18 cellular contexts compared by ENCODE assay signal in the genomic region with DNA sequence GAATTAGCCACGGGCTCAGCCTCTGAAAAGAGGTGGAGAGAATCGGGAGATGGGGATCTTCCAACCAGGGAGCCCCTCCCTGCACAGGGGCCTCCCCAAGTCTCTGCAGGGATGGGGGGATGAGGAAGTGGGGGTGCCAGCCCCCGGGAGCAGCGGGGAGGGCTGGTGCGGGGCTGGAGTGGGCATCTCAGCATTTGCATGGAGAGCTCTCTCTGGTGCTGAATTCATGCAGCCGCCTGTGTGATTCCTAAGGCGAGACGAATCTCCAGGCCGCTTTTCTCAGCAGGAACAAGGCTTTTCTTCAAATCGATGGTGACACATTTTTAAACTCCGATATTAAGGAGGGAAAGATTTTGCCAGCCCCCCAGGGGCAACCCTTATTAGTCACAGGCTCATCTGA. TPM values are rescaled to one million over a fixed set of nuclear protein-coding genes. Genes with fewer than 3 reads are reported as not detected.
DNase-seq lines count a peak whose midpoint lies in the region; ATAC-seq and TF ChIP-seq lines count a peak whose summit lies in the region.
"Had no signal": no experiment of that assay in that cellular context is flagged by ENCODE, and none has a peak within 500 bp of the region (broad histone marks: within the 10 kb centered on the region; RNA-seq: fewer than 3 reads in every experiment).

No MANE protein-coding gene starts in this region.

- H3K9me3 ChIP-seq in RWPE2 (ENCODE audit: severe bottlenecking) (no peaks in the 10 kb centered on the region), body of pancreas (no peaks in the 10 kb centered on the region)

- TF ChIP-seq CTCF in RWPE2 (IDR thresholded peaks at IDR 0.05; ENCODE audit: poor library complexity, severe bottlenecking) (no peak), mesothelial cell of epicardium (IDR thresholded peaks at IDR 0.05; ENCODE audit: unreplicated experiment) (no peak), body of pancreas (IDR thresholded peaks at IDR 0.05) (no peak)

- H3K4me1 ChIP-seq in RWPE2 (ENCODE audit: insufficient read depth, poor library complexity, severe bottlenecking) = no peaks in the 10 kb centered on the region
- peaks cover 10% of the 10 kb centered on the region for H3K4me1 ChIP-seq in body of pancreas

- ATAC-seq in RWPE2 (ENCODE audit: low read depth) (no peak), GM21723 (IDR thresholded peaks at IDR 0.05; ENCODE audit: unreplicated experiment) (no peak), HG02759 (IDR thresholded peaks at IDR 0.05; ENCODE audit: unreplicated experiment) (no peak), body of pancreas (no peak)

- no peak for TF ChIP-seq POLR2A in body of pancreas (IDR thresholded peaks at IDR 0.05)

- H3K36me3 ChIP-seq in H7 (replicated peaks; ENCODE audit: control insufficient read depth, insufficient read depth, low read length) (no peaks in the 10 kb centered on the region), RWPE2 (ENCODE audit: low read depth) (no peaks in the 10 kb centered on the region), body of pancreas (replicated peaks in 1 of 2; ENCODE audit: insufficient read depth in 1 of 2, low read depth in 2 of 2) (no peaks in the 10 kb centered on the region)

- peak; percentile 82 for DNase-seq in H7
- DNase-seq in RWPE2 (ENCODE audit: low spot score) = peak; percentile 39
- DNase-seq in left kidney (ENCODE audit: low read depth, low spot score) = peak; percentile 51
- DNase-seq in mesothelial cell of epicardium (ENCODE audit: low spot score in 2 of 2, unreplicated experiment in 2 of 2) = no peak
- no peak for DNase-seq in body of pancreas
- DNase-seq: AML-193; CD4-positive, alpha-beta memory T cell; DMS153; DMS79; GDM1; HCEC 1CT; HFFc6; IMR-90; KBM-7 had no signal

- 85% methylated on average over 6 to 11 of the region's 11 CpGs for WGBS in body of pancreas, 2 donors

- peak overlapping the region; percentile 73 for H3K27ac Mint-ChIP-seq in dendritic cell treated with granulocyte-macrophage colony-stimulating factor and Interleukin-4, amounts not matched to agents 40 ng/mL and 50 ng/mL, for 4 days
- no peak overlapping the region for H3K27ac Mint-ChIP-seq in mesothelial cell of epicardium
- H3K27ac Mint-ChIP-seq: HFFc6 had no signal

- no peak overlapping the region for H3K4me3 ChIP-seq in H7 (ENCODE audit: insufficient read depth, low read depth, low read length)
- H3K4me3 ChIP-seq in RWPE2 (ENCODE audit: severe bottlenecking) = no peak overlapping the region
- no peak overlapping the region for H3K4me3 ChIP-seq in body of pancreas

- no peaks in the 10 kb centered on the region for H3K9me3 Mint-ChIP-seq in dendritic cell treated with granulocyte-macrophage colony-stimulating factor and Interleukin-4, amounts not matched to agents 40 ng/mL and 50 ng/mL, for 4 days
- H3K9me3 Mint-ChIP-seq in mesothelial cell of epicardium = no peaks in the 10 kb centered on the region
- H3K9me3 Mint-ChIP-seq: CD4-positive, alpha-beta memory T cell; HFFc6 had no signal

- intact Hi-C loops in dendritic cell treated with granulocyte-macrophage colony-stimulating factor and Interleukin-4, amounts not matched to agents 40 ng/mL and 50 ng/mL, for 4 days (cut with micrococcal nuclease) = no loop called here
- intact Hi-C loops in body of pancreas (cut with DNase I) = no loop called here

- peaks cover 36% of the 10 kb centered on the region for H3K4me1 Mint-ChIP-seq in dendritic cell treated with granulocyte-macrophage colony-stimulating factor and Interleukin-4, amounts not matched to agents 40 ng/mL and 50 ng/mL, for 4 days (ENCODE audit: low read depth)
- H3K4me1 Mint-ChIP-seq in mesothelial cell of epicardium = peaks cover 11% of the 10 kb centered on the region
- H3K4me1 Mint-ChIP-seq: CD4-positive, alpha-beta memory T cell had no signal

- no peak overlapping the region for H3K4me3 Mint-ChIP-seq in dendritic cell treated with granulocyte-macrophage colony-stimulating factor and Interleukin-4, amounts not matched to agents 40 ng/mL and 50 ng/mL, for 4 days
- H3K4me3 Mint-ChIP-seq in mesothelial cell of epicardium = no peak overlapping the region
- H3K4me3 Mint-ChIP-seq: CD4-positive, alpha-beta memory T cell; HFFc6 had no signal

- H3K36me3 Mint-ChIP-seq in dendritic cell treated with granulocyte-macrophage colony-stimulating factor and Interleukin-4, amounts not matched to agents 40 ng/mL and 50 ng/mL, for 4 days (ENCODE audit: low read depth) = no peaks in the 10 kb centered on the region
- H3K36me3 Mint-ChIP-seq in mesothelial cell of epicardium = peaks cover 2% of the 10 kb centered on the region
- H3K36me3 Mint-ChIP-seq: CD4-positive, alpha-beta memory T cell had no signal

- no peaks in the 10 kb centered on the region for H3K27me3 ChIP-seq in H7 (ENCODE audit: control insufficient read depth, insufficient read depth, low read length)
- no peaks in the 10 kb centered on the region for H3K27me3 ChIP-seq in RWPE2 (ENCODE audit: insufficient read depth, poor library complexity, severe bottlenecking)
- H3K27me3 ChIP-seq in body of pancreas = no peaks in the 10 kb centered on the region

- no peak overlapping the region for H3K27ac ChIP-seq in RWPE2 (ENCODE audit: poor library complexity, severe bottlenecking)
- no peak overlapping the region for H3K27ac ChIP-seq in body of pancreas
- H3K27ac ChIP-seq: C4-2B had no signal

- peaks cover 42% of the 10 kb centered on the region for H3K27me3 Mint-ChIP-seq in dendritic cell treated with granulocyte-macrophage colony-stimulating factor and Interleukin-4, amounts not matched to agents 40 ng/mL and 50 ng/mL, for 4 days
- no peaks in the 10 kb centered on the region for H3K27me3 Mint-ChIP-seq in mesothelial cell of epicardium (ENCODE audit: low read depth)
- H3K27me3 Mint-ChIP-seq: CD4-positive, alpha-beta memory T cell had no signal

RNA-seq across cellular contexts. Expression of gene MACROD1, which starts 29.1 kb away (rescaled TPM):
- 30.9 and 52.9 TPM in 2 replicates for total RNA-seq in H7 (2014; rRNA removed; shearing (Covaris generic))
- 39.0 to 44.0 TPM (median 39.4 TPM) in 3 replicates for total RNA-seq in mesothelial cell of epicardium
- 10 to 100 TPM; 24.7 to 65.4 TPM for total RNA-seq in body of pancreas

RNA-seq across cellular contexts. Expression of gene STIP1, which starts 49.2 kb away (rescaled TPM):
- 263 and 278 TPM in 2 replicates for total RNA-seq in H7 (2014; rRNA removed; shearing (Covaris generic))
- 127 to 133 TPM (median 131 TPM) in 3 replicates for total RNA-seq in mesothelial cell of epicardium
- 10 to 100 TPM; 35.8 to 63.6 TPM for total RNA-seq in body of pancreas

Comparison
In these comparisons a context has a peak if more than half of its experiments do, and no peak if none do; other contexts are left out.
1. DNase-seq: peak in H7 (single experiment), RWPE2 (single experiment) and left kidney (single experiment); none in mesothelial cell of epicardium (0 of 2) and body of pancreas (0 of 4).